9 cellular contexts compared by ENCODE assay signal in the genomic region with DNA sequence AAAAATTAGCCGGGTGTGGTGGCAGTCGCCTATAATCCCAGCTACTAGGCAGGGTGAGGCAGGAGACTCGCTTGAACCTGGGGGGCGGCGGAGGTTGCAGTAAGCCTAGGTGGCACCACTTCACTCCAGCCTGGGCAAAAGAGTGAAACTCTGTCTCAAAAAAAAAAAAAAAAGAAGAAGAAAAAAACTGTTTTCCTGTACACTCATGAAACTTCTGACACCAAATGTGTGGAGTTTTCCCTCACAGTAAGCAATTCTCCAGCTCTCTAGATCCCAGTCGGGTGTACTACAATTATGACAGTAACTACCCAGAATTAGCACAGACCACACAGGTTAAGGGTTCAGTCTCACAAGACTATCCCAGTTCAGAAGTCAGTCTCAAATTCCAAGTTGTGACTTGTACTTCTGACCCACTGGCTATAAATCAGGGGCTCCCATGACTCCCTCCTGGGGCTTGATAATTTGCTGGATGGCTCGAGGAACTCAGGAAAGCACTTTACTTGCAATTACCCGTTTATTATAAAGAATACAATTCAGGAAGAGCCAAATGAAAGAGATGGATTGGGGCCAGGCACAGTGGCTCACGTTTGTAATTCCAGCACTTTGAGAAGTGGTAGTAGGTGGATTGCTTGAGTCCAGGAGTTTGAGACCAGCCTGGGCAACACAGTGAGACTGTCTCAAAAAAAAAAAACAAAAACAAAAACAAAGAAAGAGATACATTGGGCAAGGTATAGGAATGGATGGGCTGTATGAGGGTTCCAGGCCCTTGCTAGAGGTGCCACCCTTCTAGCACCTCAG. TPM values are rescaled to one million over a fixed set of nuclear protein-coding genes. Genes with fewer than 3 reads are reported as not detected.
DNase-seq lines count a peak whose midpoint lies in the region; ATAC-seq, FAIRE-seq and TF ChIP-seq lines count a peak whose summit lies in the region.
"Had no signal": no experiment of that assay in that cellular context is flagged by ENCODE, and none has a peak within 500 bp of the region (broad histone marks: within the 10 kb centered on the region; RNA-seq: fewer than 3 reads in every experiment).

No MANE protein-coding gene starts in this region.

- H3K79me2 ChIP-seq in DOHH2 (ENCODE audit: control insufficient read depth, low read length) (no peaks in the 10 kb centered on the region), Karpas-422 (ENCODE audit: low read length) (no peaks in the 10 kb centered on the region), K562 (ENCODE audit: control insufficient read depth, insufficient read depth, low read length) (no peaks in the 10 kb centered on the region)

- 20% methylated on average over 6 of the region's 9 CpGs for WGBS in K562 (ENCODE audit: insufficient coverage, low coverage, missing lambda C conversion rate)

- no peaks in the 10 kb centered on the region for H3K36me3 ChIP-seq in DOHH2 (ENCODE audit: control insufficient read depth, low read length)
- no peaks in the 10 kb centered on the region for H3K36me3 ChIP-seq in Karpas-422 (ENCODE audit: insufficient read depth, low read length)
- no peaks in the 10 kb centered on the region for H3K36me3 ChIP-seq in K562 (ENCODE audit: control insufficient read depth, insufficient read depth, low read length)
- H3K36me3 ChIP-seq: right lobe of liver had no signal

- peaks cover 24% of the 10 kb centered on the region for H3K27me3 Mint-ChIP-seq in nephron progenitor cell (ENCODE audit: low read depth, poor library complexity)
- H3K27me3 Mint-ChIP-seq: stimulated activated naive CD8-positive, alpha-beta T cell treated with anti-CD3 and anti-CD28 coated beads, Interleukin-15, Interleukin-2, amounts not matched to agents 100 ng/mL and 50 ng/mL, for 24 hours had no signal

- H2AFZ ChIP-seq in Karpas-422 (ENCODE audit: low read length) (peak overlapping the region; percentile 86; the same call in 1 of the 2 replicates), K562 (ENCODE audit: low read depth, low read length) (peak overlapping the region; percentile 77)

- H3K36me3 Mint-ChIP-seq in nephron progenitor cell (ENCODE audit: low read depth) = no peaks in the 10 kb centered on the region

- H3K27ac ChIP-seq in DOHH2 (ENCODE audit: low read depth, low read length) (peak overlapping the region; percentile 41; the same call in 1 of the 2 replicates), Karpas-422 (ENCODE audit: low read length) (no peak overlapping the region), K562 (ENCODE audit: extremely low read depth, low read depth, low read length) (peak overlapping the region; percentile 67)
- H3K27ac ChIP-seq: right lobe of liver had no signal

- in situ Hi-C loops in K562 (cut with MboI) = no loop called here

- H3K9ac ChIP-seq in Karpas-422 (ENCODE audit: low read length) = no peak overlapping the region
- peak overlapping the region in 1 of 2 experiments; percentile 41; a peak in 1 of 4 replicates for H3K9ac ChIP-seq in K562 (ENCODE audit: insufficient read depth in 1 of 2, low read depth in 2 of 2, low read length in 2 of 2)

- peaks cover 21% of the 10 kb centered on the region for H3K4me1 Mint-ChIP-seq in nephron progenitor cell

- POLR2A ChIA-PET in K562 (lab: Yijun Ruan, JAX) = interaction anchor here (0.9 to 2.3 kb wide), 5 partner anchors 11 to 232 kb away, joined by 3 to 12 read pairs (median 3); partner anchors contain the start of gene ARF6

- peak overlapping the region; percentile 47 for H3K4me2 ChIP-seq in DOHH2 (ENCODE audit: low read length)
- no peak overlapping the region for H3K4me2 ChIP-seq in Karpas-422 (ENCODE audit: low read depth, low read length, poor library complexity, severe bottlenecking)
- peak overlapping the region; percentile 32 for H3K4me2 ChIP-seq in K562 (ENCODE audit: insufficient read depth, low read length)

- no peaks in the 10 kb centered on the region for H3K9me2 ChIP-seq in DOHH2 (replicated peaks; ENCODE audit: control insufficient read depth, low read length)
- H3K9me2 ChIP-seq in Karpas-422 (replicated peaks; ENCODE audit: insufficient read depth, low read length) = no peaks in the 10 kb centered on the region

- FAIRE-seq in K562 (lab: Jason Lieb, UNC) = peak; percentile 64

- intact Hi-C loops in K562 (cut with micrococcal nuclease) = no loop called here

- H3K4me1 ChIP-seq in DOHH2 (ENCODE audit: control insufficient read depth, low read length) (peaks cover 20% of the 10 kb centered on the region), Karpas-422 (ENCODE audit: low read length) (no peaks in the 10 kb centered on the region), K562 (replicated peaks in 1 of 2; ENCODE audit: control insufficient read depth in 2 of 2, insufficient read depth in 2 of 2, low read length in 2 of 2) (peaks cover 17 to 29% of the 10 kb centered on the region in 2 experiments)

- H3K9me3 Mint-ChIP-seq in nephron progenitor cell = peaks cover 5% of the 10 kb centered on the region
- H3K9me3 Mint-ChIP-seq: stimulated activated naive CD8-positive, alpha-beta T cell treated with anti-CD3 and anti-CD28 coated beads, Interleukin-15, Interleukin-2, amounts not matched to agents 100 ng/mL and 50 ng/mL, for 24 hours had no signal

- no peak for TF ChIP-seq CTCF in DOHH2 (IDR thresholded peaks at IDR 0.05; ENCODE audit: low read depth, low read length, poor library complexity, severe bottlenecking)
- no peak for TF ChIP-seq CTCF in K562 (IDR thresholded peaks at IDR 0.05 in 2 of 3, conservative IDR thresholded peaks at IDR 0.05 in 1 of 3; ENCODE audit: insufficient read depth in 2 of 3, low read depth in 1 of 3, low read length in 3 of 3)
- TF ChIP-seq CTCF in nephron progenitor cell (IDR thresholded peaks at IDR 0.05) = no peak

- no TSS peak for BruUV-seq in K562 (replicated peaks; lab: Mats Ljungman, UMichigan)

- no peak for TF ChIP-seq EP300 in K562 (IDR thresholded peaks at IDR 0.05; ENCODE audit: low read length)

- peak overlapping the region; percentile 51 for H3K4me3 ChIP-seq in DOHH2 (ENCODE audit: low read length)
- no peak overlapping the region for H3K4me3 ChIP-seq in Karpas-422 (ENCODE audit: low read length)
- H3K4me3 ChIP-seq in K562 = no peak overlapping the region
- H3K4me3 ChIP-seq: right lobe of liver had no signal

- ATAC-seq in K562 = peak; percentile 34

- no peak overlapping the region for H3K4me3 Mint-ChIP-seq in nephron progenitor cell
- H3K4me3 Mint-ChIP-seq: stimulated activated naive CD8-positive, alpha-beta T cell treated with anti-CD3 and anti-CD28 coated beads, Interleukin-15, Interleukin-2, amounts not matched to agents 100 ng/mL and 50 ng/mL, for 24 hours had no signal

- TF ChIP-seq RAD21 in K562 (CRISPR knock-in tag; conservative IDR thresholded peaks at IDR 0.05 in 1 of 2, IDR thresholded peaks at IDR 0.05 in 1 of 2) = no peak

- peaks cover 5% of the 10 kb centered on the region; the same call in 1 of the 2 replicates for H3F3A ChIP-seq in DOHH2 (ENCODE audit: control insufficient read depth, insufficient read depth)

- H3K27me3 ChIP-seq in DOHH2 (ENCODE audit: control insufficient read depth, low read length) (no peaks in the 10 kb centered on the region), Karpas-422 (ENCODE audit: low read length) (no peaks in the 10 kb centered on the region), K562 (ENCODE audit: control insufficient read depth in 2 of 2, insufficient read depth in 2 of 2, low read length in 2 of 2) (no peaks in the 10 kb centered on the region)
- H3K27me3 ChIP-seq: right lobe of liver had no signal

- no peak for TF ChIP-seq POLR2A in K562 (conservative IDR thresholded peaks at IDR 0.05)

- H4K20me1 ChIP-seq in DOHH2 (ENCODE audit: control insufficient read depth, insufficient read depth, low read depth, low read length) = no peaks in the 10 kb centered on the region
- no peaks in the 10 kb centered on the region for H4K20me1 ChIP-seq in Karpas-422 (ENCODE audit: insufficient read depth, low read depth, low read length)
- no peaks in the 10 kb centered on the region for H4K20me1 ChIP-seq in K562 (replicated peaks; ENCODE audit: control insufficient read depth, insufficient read depth, low read length)

- H3K9me3 ChIP-seq in DOHH2 (ENCODE audit: control insufficient read depth, insufficient read depth, low read length) (no peaks in the 10 kb centered on the region), Karpas-422 (ENCODE audit: low read length) (no peaks in the 10 kb centered on the region), K562 (replicated peaks; ENCODE audit: control insufficient read depth, insufficient read depth, low read depth, low read length) (no peaks in the 10 kb centered on the region)
- H3K9me3 ChIP-seq: right lobe of liver had no signal

- no peaks in the 10 kb centered on the region for H3K9me1 ChIP-seq in K562 (ENCODE audit: control insufficient read depth, insufficient read depth, low read length)

- peak overlapping the region; percentile 51 for H3K27ac Mint-ChIP-seq in nephron progenitor cell

- DNase-seq in Karpas-422 (peak; percentile 43), K562 (ENCODE audit: extremely low read depth in 1 of 4, low spot score in 3 of 4) (peak in 1 of 4 experiments; percentile 55), nephron progenitor cell (peak; percentile 50), Kasumi-1 (lab: John Stamatoyannopoulos, UW) (no peak), mesenteric fat pad (ENCODE audit: low spot score) (no peak), middle frontal gyrus (ENCODE audit: extremely low spot score, low spot score) (no peak)

- CTCF ChIA-PET in K562 (lab: Yijun Ruan, JAX; ENCODE audit: low intra/inter-chr PET ratio) = no interaction called here

RNA-seq across cellular contexts. Expression of gene ARF6, which starts 12.4 kb away (rescaled TPM):
- 55.0 and 58.9 TPM in 2 replicates for total RNA-seq in Karpas-422 (2014; rRNA removed; shearing (Covaris generic); ENCODE audit: low replicate concordance)
- 12.1 and 12.2 TPM in 2 replicates for total RNA-seq in K562 (2011; cell fraction: chromatin; rRNA removed; ENCODE audit: low replicate concordance)
- 9.1 and 10.3 TPM in 2 replicates for total RNA-seq in K562 (2011; cell fraction: nucleolus; rRNA removed)
- total RNA-seq in K562 (2011; cell fraction: nucleoplasm; rRNA removed) = 11.2 and 16.2 TPM in 2 replicates
- total RNA-seq in K562 (2014; rRNA removed) (24.9 and 29.9 TPM in 2 replicates), K562 (2014; rRNA removed; fragmentation: Illumina TruSeq; extraction: Trizol) (18.5 and 19.2 TPM in 2 replicates), K562 (2015; rRNA removed; fragmentation: Illumina TruSeq; extraction: Trizol) (22.8 and 23.3 TPM in 2 replicates), K562 (2021) (33.6 and 35.2 TPM in 2 replicates), mesenteric fat pad (61.5 TPM)
- polyA plus RNA-seq in K562 (2011; rRNA removed) (14.2 and 16.3 TPM in 2 replicates), K562 (2014; fragmentation: Illumina TruSeq; extraction: Trizol) (25.7 and 28.8 TPM in 2 replicates), K562 (2014; fragmentation: Nextera tagmentation; extraction: Ambion mirVana) (10 to 100 TPM; 15.3 to 32.5 TPM), K562 (2014; rRNA removed) (23.6 and 27.1 TPM in 2 replicates)
- polyA plus RNA-seq in K562 (2011; cell fraction: cytosol; rRNA removed) = 9.6 and 14.5 TPM in 2 replicates
- polyA plus RNA-seq in K562 (2011; cell fraction: nucleus; rRNA removed) = 11.4 and 14.0 TPM in 2 replicates
- polyA plus RNA-seq in K562 (2012) = 28.6 and 33.5 TPM in 2 replicates
- polyA minus RNA-seq in K562 (2011; rRNA and poly(A)+ RNA removed) = 17.7 and 17.9 TPM in 2 replicates
- 11.6 and 12.2 TPM in 2 replicates for polyA minus RNA-seq in K562 (2011; cell fraction: cytosol; rRNA and poly(A)+ RNA removed)
- 9.0 and 14.4 TPM in 2 replicates for polyA minus RNA-seq in K562 (2011; cell fraction: nucleus; rRNA and poly(A)+ RNA removed)

RNA-seq across cellular contexts. Expression of gene NEMF, which starts 27.9 kb away (rescaled TPM):
- total RNA-seq in Karpas-422 (2014; rRNA removed; shearing (Covaris generic); ENCODE audit: low replicate concordance) = 66.7 and 160 TPM in 2 replicates
- total RNA-seq in K562 (2011; cell fraction: chromatin; rRNA removed; ENCODE audit: low replicate concordance) = 151 and 436 TPM in 2 replicates
- 66.5 and 78.6 TPM in 2 replicates for total RNA-seq in K562 (2011; cell fraction: nucleolus; rRNA removed)
- total RNA-seq in K562 (2011; cell fraction: nucleoplasm; rRNA removed) = 121 and 142 TPM in 2 replicates
- 58.6 and 59.6 TPM in 2 replicates for total RNA-seq in K562 (2014; rRNA removed)
- total RNA-seq in K562 (2014; rRNA removed; fragmentation: Illumina TruSeq; extraction: Trizol) = 82.4 and 89.9 TPM in 2 replicates
- 94.4 and 104 TPM in 2 replicates for total RNA-seq in K562 (2015; rRNA removed; fragmentation: Illumina TruSeq; extraction: Trizol)
- total RNA-seq in K562 (2021) = 60.6 and 61.0 TPM in 2 replicates
- polyA plus RNA-seq in K562 (2011; rRNA removed) = 50.5 and 59.2 TPM in 2 replicates
- polyA plus RNA-seq in K562 (2011; cell fraction: cytosol; rRNA removed) = 4.7 and 12.4 TPM in 2 replicates
- polyA plus RNA-seq in K562 (2011; cell fraction: nucleus; rRNA removed) = 55.0 and 74.9 TPM in 2 replicates
- polyA plus RNA-seq in K562 (2012) = 29.6 and 43.1 TPM in 2 replicates
- 65.1 and 89.1 TPM in 2 replicates for polyA plus RNA-seq in K562 (2014; fragmentation: Illumina TruSeq; extraction: Trizol)
- 10 to 100 TPM; 38.8 to 73.2 TPM for polyA plus RNA-seq in K562 (2014; fragmentation: Nextera tagmentation; extraction: Ambion mirVana)
- polyA plus RNA-seq in K562 (2014; rRNA removed) = 55.9 and 60.0 TPM in 2 replicates
- polyA minus RNA-seq in K562 (2011; rRNA and poly(A)+ RNA removed) = 140 and 166 TPM in 2 replicates
- 26.8 and 51.8 TPM in 2 replicates for polyA minus RNA-seq in K562 (2011; cell fraction: cytosol; rRNA and poly(A)+ RNA removed)
- polyA minus RNA-seq in K562 (2011; cell fraction: nucleus; rRNA and poly(A)+ RNA removed) = 80.1 and 150 TPM in 2 replicates
- total RNA-seq in mesenteric fat pad = 72.0 TPM

Comparison
In these comparisons a context has a peak if more than half of its experiments do, and no peak if none do; other contexts are left out.
1. DNase-seq: peak in Karpas-422 (single experiment) and nephron progenitor cell (single experiment); none in Kasumi-1 (0 of 2), mesenteric fat pad (single experiment) and middle frontal gyrus (single experiment).